Comparison of ENCODE assay signal across 2 cellular contexts in the genomic region with DNA sequence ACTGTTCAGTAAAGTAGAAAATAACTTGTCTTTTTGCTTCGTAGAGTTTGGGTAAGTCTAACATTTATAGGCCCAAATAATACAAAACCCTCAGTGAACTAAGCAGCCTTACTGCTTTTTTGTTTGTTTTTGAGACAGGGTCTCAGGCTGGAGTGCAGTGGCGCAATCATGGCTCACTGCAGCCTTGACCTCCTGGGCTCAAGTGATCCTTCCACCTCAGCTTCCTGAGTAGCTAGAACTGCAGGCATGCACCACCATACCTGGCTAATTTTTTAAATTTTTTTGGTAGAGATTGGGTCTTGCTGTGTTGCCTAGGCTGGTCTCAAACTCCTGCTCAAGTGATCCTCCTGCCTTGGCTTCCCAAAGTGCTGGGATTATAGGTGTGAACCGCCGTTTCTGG.
A peak's percentile ranks its signal among the peaks of the same experiment; 100 is the strongest.
TF ChIP-seq lines count a peak whose summit lies in the region.
"Not testable (repeated sequence)": the region's sequence is repeated elsewhere in the genome, so short reads cannot be mapped to it uniquely, and the experiment has no call there.

No MANE protein-coding gene starts in this region.

TF ChIP-seq in IMR-90, 13 proteins besides CTCF, POLR2A, EP300 and RAD21:
- peak; percentile 50 for TF ChIP-seq CEBPB (IDR thresholded peaks at IDR 0.05; ENCODE audit: low read depth, low read length)

TF ChIP-seq in HepG2, 621 proteins besides CTCF, POLR2A, EP300 and RAD21 (continues in another document):
- peak; percentile 60; the same call in 1 of the 2 replicates for TF ChIP-seq RXRB (CRISPR knock-in tag; IDR thresholded peaks at IDR 0.05; ENCODE audit: borderline replicate concordance)
- TF ChIP-seq POGZ (CRISPR knock-in tag; IDR thresholded peaks at IDR 0.05) = peak; percentile 52; the same call in 1 of the 2 replicates
- 0 out of 2 replicates have a peak, but pooled peaks have one; percentile 14 for TF ChIP-seq TFE3 (CRISPR knock-in tag; IDR thresholded peaks at IDR 0.05)
- peak; percentile 40; the same call in 1 of the 2 replicates for TF ChIP-seq CBX5 (CRISPR knock-in tag; IDR thresholded peaks at IDR 0.05; ENCODE audit: borderline replicate concordance)
- peak; percentile 62 for TF ChIP-seq FOXP4 (CRISPR knock-in tag; IDR thresholded peaks at IDR 0.05)
- 0 out of 2 replicates have a peak, but pooled peaks have one; percentile 24 for TF ChIP-seq ZNF232 (CRISPR knock-in tag; IDR thresholded peaks at IDR 0.05; ENCODE audit: borderline replicate concordance)
- not testable (repeated sequence) for TF ChIP-seq SOX6, LCORL (IDR thresholded peaks at IDR 0.05)
- TF ChIP-seq SOX6 (CRISPR knock-in tag; IDR thresholded peaks at IDR 0.05) = peak; percentile 73; the same call in 1 of the 2 replicates
- TF ChIP-seq ZMYM4 (CRISPR knock-in tag; IDR thresholded peaks at IDR 0.05) = peak; percentile 91
- TF ChIP-seq, protein P1, sequence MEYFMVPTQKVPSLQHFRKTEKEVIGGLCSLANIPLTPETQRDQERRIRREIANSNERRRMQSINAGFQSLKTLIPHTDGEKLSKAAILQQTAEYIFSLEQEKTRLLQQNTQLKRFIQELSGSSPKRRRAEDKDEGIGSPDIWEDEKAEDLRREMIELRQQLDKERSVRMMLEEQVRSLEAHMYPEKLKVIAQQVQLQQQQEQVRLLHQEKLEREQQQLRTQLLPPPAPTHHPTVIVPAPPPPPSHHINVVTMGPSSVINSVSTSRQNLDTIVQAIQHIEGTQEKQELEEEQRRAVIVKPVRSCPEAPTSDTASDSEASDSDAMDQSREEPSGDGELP (IDR thresholded peaks at IDR 0.05; ENCODE audit: borderline replicate concordance, low read depth) = peak; percentile 35; the same call in 1 of the 2 replicates
- TF ChIP-seq ZMYM3 (CRISPR knock-in tag; IDR thresholded peaks at IDR 0.05) = peak; percentile 49; the same call in 1 of the 2 replicates
- TF ChIP-seq RCOR2 (CRISPR knock-in tag; IDR thresholded peaks at IDR 0.05) = 0 out of 2 replicates have a peak, but pooled peaks have one; percentile 44
- TF ChIP-seq NR2F2 (IDR thresholded peaks at IDR 0.05; ENCODE audit: borderline replicate concordance, low read depth) = peak; percentile 63; the same call in 1 of the 2 replicates
- TF ChIP-seq HDAC1 (CRISPR knock-in tag; IDR thresholded peaks at IDR 0.05) = peak; percentile 76
- TF ChIP-seq BCL6 (CRISPR knock-in tag; IDR thresholded peaks at IDR 0.05) = peak; percentile 65; the same call in 1 of the 2 replicates
- peak; percentile 21; the same call in 1 of the 2 replicates for TF ChIP-seq MYPOP (CRISPR knock-in tag; IDR thresholded peaks at IDR 0.05)
- TF ChIP-seq ZBTB7B (CRISPR knock-in tag; IDR thresholded peaks at IDR 0.05) = peak; percentile 38; the same call in 1 of the 2 replicates
- peak; percentile 22; the same call in 1 of the 2 replicates for TF ChIP-seq KDM2A (CRISPR knock-in tag; IDR thresholded peaks at IDR 0.05; ENCODE audit: borderline replicate concordance, low read depth)
- peak; percentile 32; the same call in 1 of the 2 replicates for TF ChIP-seq YEATS4 (CRISPR knock-in tag; IDR thresholded peaks at IDR 0.05; ENCODE audit: borderline replicate concordance)
- peak; percentile 92 for TF ChIP-seq LCORL (CRISPR knock-in tag; IDR thresholded peaks at IDR 0.05)
- 0 out of 2 replicates have a peak, but pooled peaks have one; percentile 45 for TF ChIP-seq KDM6A (CRISPR knock-in tag; IDR thresholded peaks at IDR 0.05; ENCODE audit: low read depth)
- TF ChIP-seq, protein P2, sequence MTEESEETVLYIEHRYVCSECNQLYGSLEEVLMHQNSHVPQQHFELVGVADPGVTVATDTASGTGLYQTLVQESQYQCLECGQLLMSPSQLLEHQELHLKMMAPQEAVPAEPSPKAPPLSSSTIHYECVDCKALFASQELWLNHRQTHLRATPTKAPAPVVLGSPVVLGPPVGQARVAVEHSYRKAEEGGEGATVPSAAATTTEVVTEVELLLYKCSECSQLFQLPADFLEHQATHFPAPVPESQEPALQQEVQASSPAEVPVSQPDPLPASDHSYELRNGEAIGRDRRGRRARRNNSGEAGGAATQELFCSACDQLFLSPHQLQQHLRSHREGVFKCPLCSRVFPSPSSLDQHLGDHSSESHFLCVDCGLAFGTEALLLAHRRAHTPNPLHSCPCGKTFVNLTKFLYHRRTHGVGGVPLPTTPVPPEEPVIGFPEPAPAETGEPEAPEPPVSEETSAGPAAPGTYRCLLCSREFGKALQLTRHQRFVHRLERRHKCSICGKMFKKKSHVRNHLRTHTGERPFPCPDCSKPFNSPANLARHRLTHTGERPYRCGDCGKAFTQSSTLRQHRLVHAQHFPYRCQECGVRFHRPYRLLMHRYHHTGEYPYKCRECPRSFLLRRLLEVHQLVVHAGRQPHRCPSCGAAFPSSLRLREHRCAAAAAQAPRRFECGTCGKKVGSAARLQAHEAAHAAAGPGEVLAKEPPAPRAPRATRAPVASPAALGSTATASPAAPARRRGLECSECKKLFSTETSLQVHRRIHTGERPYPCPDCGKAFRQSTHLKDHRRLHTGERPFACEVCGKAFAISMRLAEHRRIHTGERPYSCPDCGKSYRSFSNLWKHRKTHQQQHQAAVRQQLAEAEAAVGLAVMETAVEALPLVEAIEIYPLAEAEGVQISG (CRISPR knock-in tag; IDR thresholded peaks at IDR 0.05) = peak; percentile 72
- TF ChIP-seq FOXK1 (CRISPR knock-in tag; IDR thresholded peaks at IDR 0.05; ENCODE audit: borderline replicate concordance, low read depth) = 0 out of 2 replicates have a peak, but pooled peaks have one; percentile 42
- TF ChIP-seq HNF4A (CRISPR knock-in tag; IDR thresholded peaks at IDR 0.05) = peak; percentile 88
- peak; percentile 74; the same call in 1 of the 2 replicates for TF ChIP-seq KDM3A (CRISPR knock-in tag; IDR thresholded peaks at IDR 0.05; ENCODE audit: low read depth)
- TF ChIP-seq RXRA (CRISPR knock-in tag; IDR thresholded peaks at IDR 0.05) = peak; percentile 82; the same call in 1 of the 2 replicates
- peak; percentile 44; the same call in 1 of the 2 replicates for TF ChIP-seq ZNF441 (CRISPR knock-in tag; IDR thresholded peaks at IDR 0.05; ENCODE audit: borderline replicate concordance)
- 0 out of 2 replicates have a peak, but pooled peaks have one; percentile 14 for TF ChIP-seq ZNF317 (CRISPR knock-in tag; IDR thresholded peaks at IDR 0.05)
- peak; percentile 65 for TF ChIP-seq FOSL2 (CRISPR knock-in tag; IDR thresholded peaks at IDR 0.05)
- peak; percentile 93 for TF ChIP-seq NR2F6 (IDR thresholded peaks at IDR 0.05)
- peak; percentile 98 for TF ChIP-seq NR2F6 (CRISPR knock-in tag; IDR thresholded peaks at IDR 0.05)
- 0 out of 2 replicates have a peak, but pooled peaks have one; percentile 37 for TF ChIP-seq ZNF414 (CRISPR knock-in tag; IDR thresholded peaks at IDR 0.05)
- TF ChIP-seq TARDBP (CRISPR knock-in tag; IDR thresholded peaks at IDR 0.05) = peak; percentile 46; the same call in 1 of the 2 replicates
- peak; percentile 77 for TF ChIP-seq FOXO1 (CRISPR knock-in tag; IDR thresholded peaks at IDR 0.05)
- peak; percentile 96 for TF ChIP-seq CEBPG (CRISPR knock-in tag; IDR thresholded peaks at IDR 0.05)
- peak; percentile 80; the same call in 1 of the 2 replicates for TF ChIP-seq ZNF710 (CRISPR knock-in tag; IDR thresholded peaks at IDR 0.05; ENCODE audit: borderline replicate concordance)
- peak; percentile 62; the same call in 1 of the 2 replicates for TF ChIP-seq ZNF292 (CRISPR knock-in tag; IDR thresholded peaks at IDR 0.05; ENCODE audit: borderline replicate concordance, low read depth)
- TF ChIP-seq, protein P3, sequence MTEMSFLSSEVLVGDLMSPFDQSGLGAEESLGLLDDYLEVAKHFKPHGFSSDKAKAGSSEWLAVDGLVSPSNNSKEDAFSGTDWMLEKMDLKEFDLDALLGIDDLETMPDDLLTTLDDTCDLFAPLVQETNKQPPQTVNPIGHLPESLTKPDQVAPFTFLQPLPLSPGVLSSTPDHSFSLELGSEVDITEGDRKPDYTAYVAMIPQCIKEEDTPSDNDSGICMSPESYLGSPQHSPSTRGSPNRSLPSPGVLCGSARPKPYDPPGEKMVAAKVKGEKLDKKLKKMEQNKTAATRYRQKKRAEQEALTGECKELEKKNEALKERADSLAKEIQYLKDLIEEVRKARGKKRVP (CRISPR knock-in tag; IDR thresholded peaks at IDR 0.05) = 0 out of 4 replicates have a peak, but pooled peaks of 1 of the 2 experiments have one; percentile 27
- TF ChIP-seq, protein P4, sequence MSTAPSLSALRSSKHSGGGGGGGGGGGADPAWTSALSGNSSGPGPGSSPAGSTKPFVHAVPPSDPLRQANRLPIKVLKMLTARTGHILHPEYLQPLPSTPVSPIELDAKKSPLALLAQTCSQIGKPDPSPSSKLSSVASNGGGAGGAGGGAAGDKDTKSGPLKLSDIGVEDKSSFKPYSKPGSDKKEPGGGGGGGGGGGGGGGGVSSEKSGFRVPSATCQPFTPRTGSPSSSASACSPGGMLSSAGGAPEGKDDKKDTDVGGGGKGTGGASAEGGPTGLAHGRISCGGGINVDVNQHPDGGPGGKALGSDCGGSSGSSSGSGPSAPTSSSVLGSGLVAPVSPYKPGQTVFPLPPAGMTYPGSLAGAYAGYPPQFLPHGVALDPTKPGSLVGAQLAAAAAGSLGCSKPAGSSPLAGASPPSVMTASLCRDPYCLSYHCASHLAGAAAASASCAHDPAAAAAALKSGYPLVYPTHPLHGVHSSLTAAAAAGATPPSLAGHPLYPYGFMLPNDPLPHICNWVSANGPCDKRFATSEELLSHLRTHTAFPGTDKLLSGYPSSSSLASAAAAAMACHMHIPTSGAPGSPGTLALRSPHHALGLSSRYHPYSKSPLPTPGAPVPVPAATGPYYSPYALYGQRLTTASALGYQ (CRISPR knock-in tag; IDR thresholded peaks at IDR 0.05) = peak; percentile 50; the same call in 1 of the 2 replicates
- TF ChIP-seq, protein P5, sequence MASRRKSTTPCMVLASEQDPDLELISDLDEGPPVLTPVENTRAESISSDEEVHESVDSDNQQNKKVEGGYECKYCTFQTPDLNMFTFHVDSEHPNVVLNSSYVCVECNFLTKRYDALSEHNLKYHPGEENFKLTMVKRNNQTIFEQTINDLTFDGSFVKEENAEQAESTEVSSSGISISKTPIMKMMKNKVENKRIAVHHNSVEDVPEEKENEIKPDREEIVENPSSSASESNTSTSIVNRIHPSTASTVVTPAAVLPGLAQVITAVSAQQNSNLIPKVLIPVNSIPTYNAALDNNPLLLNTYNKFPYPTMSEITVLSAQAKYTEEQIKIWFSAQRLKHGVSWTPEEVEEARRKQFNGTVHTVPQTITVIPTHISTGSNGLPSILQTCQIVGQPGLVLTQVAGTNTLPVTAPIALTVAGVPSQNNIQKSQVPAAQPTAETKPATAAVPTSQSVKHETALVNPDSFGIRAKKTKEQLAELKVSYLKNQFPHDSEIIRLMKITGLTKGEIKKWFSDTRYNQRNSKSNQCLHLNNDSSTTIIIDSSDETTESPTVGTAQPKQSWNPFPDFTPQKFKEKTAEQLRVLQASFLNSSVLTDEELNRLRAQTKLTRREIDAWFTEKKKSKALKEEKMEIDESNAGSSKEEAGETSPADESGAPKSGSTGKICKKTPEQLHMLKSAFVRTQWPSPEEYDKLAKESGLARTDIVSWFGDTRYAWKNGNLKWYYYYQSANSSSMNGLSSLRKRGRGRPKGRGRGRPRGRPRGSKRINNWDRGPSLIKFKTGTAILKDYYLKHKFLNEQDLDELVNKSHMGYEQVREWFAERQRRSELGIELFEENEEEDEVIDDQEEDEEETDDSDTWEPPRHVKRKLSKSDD (CRISPR knock-in tag; IDR thresholded peaks at IDR 0.05; ENCODE audit: low read depth) = 0 out of 2 replicates have a peak, but pooled peaks have one; percentile 33
